Comparison of ENCODE assay signal across 19 cellular contexts in the genomic region with DNA sequence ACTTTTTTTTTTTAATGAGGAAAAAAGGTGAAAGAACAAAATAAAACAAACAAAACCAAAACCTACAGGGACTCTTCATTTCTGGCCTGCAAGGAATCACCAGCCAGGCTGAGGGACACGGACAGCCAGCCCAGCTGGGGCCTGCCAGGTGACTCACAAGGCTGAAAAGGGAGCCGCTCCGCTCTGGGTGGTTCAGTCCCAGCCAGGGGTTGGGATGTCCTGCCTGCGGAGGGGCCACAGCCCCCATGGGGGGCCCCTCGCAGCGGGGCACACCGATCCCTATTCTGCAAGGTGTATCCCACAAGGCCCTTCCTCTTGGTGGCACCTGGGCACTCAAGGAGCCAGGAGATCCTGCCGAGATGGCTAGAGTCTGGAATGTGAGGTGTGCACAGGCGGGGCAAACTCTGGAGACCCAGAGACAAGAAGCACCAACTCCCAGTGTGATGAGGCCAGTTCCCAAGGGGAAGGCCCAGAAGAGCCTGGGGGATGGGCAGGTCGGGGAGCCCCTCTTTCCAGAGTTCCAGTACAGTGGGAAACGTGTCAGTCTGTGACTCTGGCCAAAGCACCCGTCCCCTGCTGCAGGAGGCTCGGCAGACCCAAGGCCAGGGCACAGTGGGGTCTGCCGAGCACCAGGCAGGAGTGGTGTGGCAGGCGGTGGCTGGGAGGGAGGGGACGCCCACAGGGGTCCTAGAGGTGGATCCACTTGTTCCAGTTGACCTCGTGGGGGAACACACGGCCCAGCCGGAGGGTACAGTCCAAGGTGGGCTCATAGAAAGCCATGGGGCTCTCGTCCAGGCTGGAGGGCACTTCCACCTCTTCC. TPM values are rescaled to one million over a fixed set of nuclear protein-coding genes. Genes with fewer than 3 reads are reported as not detected.
DNase-seq lines count a peak whose midpoint lies in the region; ATAC-seq and TF ChIP-seq lines count a peak whose summit lies in the region.
"Had no signal": no experiment of that assay in that cellular context is flagged by ENCODE, and none has a peak within 500 bp of the region (broad histone marks: within the 10 kb centered on the region; RNA-seq: fewer than 3 reads in every experiment).

No MANE protein-coding gene starts in this region.

- no peaks in the 10 kb centered on the region for H3K9me3 ChIP-seq in mammary epithelial cell (replicated peaks; ENCODE audit: insufficient read depth, low read length)
- H3K9me3 ChIP-seq in breast epithelium: no peaks in the 10 kb centered on the region
- H3K9me3 ChIP-seq in gastrocnemius medialis: no peaks in the 10 kb centered on the region
- H3K9me3 ChIP-seq in colonic mucosa: no peaks in the 10 kb centered on the region
- H3K9me3 ChIP-seq: transverse colon had no signal

- POLR2A ChIA-PET in T-cell (lab: Charles Lee): no interaction called here

- intact Hi-C loops in mammary epithelial cell (cut with micrococcal nuclease): no loop called here
- intact Hi-C loops in breast epithelium (cut with DNase I; ENCODE audit: low total_unique reads): no loop called here
- intact Hi-C loops in gastrocnemius medialis (cut with DNase I; ENCODE audit: low total_unique reads): no loop called here
- intact Hi-C loops in colonic mucosa (cut with DNase I): no loop called here

- no peak for TF ChIP-seq POLR2A in breast epithelium (IDR thresholded peaks at IDR 0.05)
- TF ChIP-seq POLR2A in gastrocnemius medialis (IDR thresholded peaks at IDR 0.05): peak in 1 of 2 donors; percentile 48

- no peaks in the 10 kb centered on the region for H4K20me1 ChIP-seq in mammary epithelial cell (ENCODE audit: insufficient read depth, low read length)

- H3K9ac ChIP-seq in mammary epithelial cell (ENCODE audit: insufficient read depth, low read length) (no peak overlapping the region), colonic mucosa (ENCODE audit: low read depth in 2 of 2, low read length in 2 of 2) (no peak overlapping the region)

- WGBS in mammary epithelial cell (ENCODE audit: low coverage, missing lambda C conversion rate): 76% methylated on average over 16 of the region's 20 CpGs

- TSS peak; percentile 69 for BruUV-seq in mammary epithelial cell (replicated peaks; lab: Mats Ljungman, UMichigan)

- H3K4me1 ChIP-seq in mammary epithelial cell (ENCODE audit: insufficient read depth, low read length) (peaks cover 12% of the 10 kb centered on the region), breast epithelium (no peaks in the 10 kb centered on the region), gastrocnemius medialis (peaks cover 28 to 34% of the 10 kb centered on the region in 2 donors), colonic mucosa (no peaks in the 10 kb centered on the region)
- H3K4me1 ChIP-seq: transverse colon had no signal

- H3K4me3 ChIP-seq in mammary epithelial cell (replicated peaks in 1 of 3; ENCODE audit: insufficient read depth in 1 of 3, low read depth in 2 of 3, low read length in 3 of 3): no peak overlapping the region
- no peak overlapping the region for H3K4me3 ChIP-seq in breast epithelium
- H3K4me3 ChIP-seq in fibroblast of the aortic adventitia (ENCODE audit: low read depth, low read length): no peak overlapping the region
- no peak overlapping the region for H3K4me3 ChIP-seq in gastrocnemius medialis
- no peak overlapping the region for H3K4me3 ChIP-seq in colonic mucosa
- H3K4me3 ChIP-seq: hepatocyte, transverse colon had no signal

- no peaks in the 10 kb centered on the region for H3K79me2 ChIP-seq in mammary epithelial cell (ENCODE audit: insufficient read depth, low read length)
- H3K79me2 ChIP-seq: hepatocyte had no signal

- H3K4me1 Mint-ChIP-seq in T-cell: peaks cover 46 to 76% (median 68%) of the 10 kb centered on the region in 3 donors

- H3K27me3 ChIP-seq in mammary epithelial cell (ENCODE audit: insufficient read depth, low read length) (no peaks in the 10 kb centered on the region), breast epithelium (no peaks in the 10 kb centered on the region), gastrocnemius medialis (no peaks in the 10 kb centered on the region), colonic mucosa (no peaks in the 10 kb centered on the region)
- H3K27me3 ChIP-seq: hepatocyte, transverse colon had no signal

- H3K4me2 ChIP-seq in mammary epithelial cell (ENCODE audit: insufficient read depth, low read depth, low read length): no peak overlapping the region
- H3K4me2 ChIP-seq: hepatocyte had no signal

- ATAC-seq in T-cell (replicated peaks in 1 of 4): no peak
- peak; percentile 61 to 76 for ATAC-seq in gastrocnemius medialis
- ATAC-seq in GM19463 (IDR thresholded peaks at IDR 0.05; ENCODE audit: unreplicated experiment): no peak

- no peak overlapping the region for H2AFZ ChIP-seq in mammary epithelial cell (ENCODE audit: low read depth, low read length)
- H2AFZ ChIP-seq: hepatocyte had no signal

- in situ Hi-C loops in mammary epithelial cell (cut with MboI; ENCODE audit: low sequenced_read_pairs in 2 of 2): loop anchor here in 1 of 2 donors (25.0 kb wide), 1 partner anchor 224 kb away; no protein-coding TSS in a partner anchor
- in situ Hi-C loops in gastrocnemius medialis (cut with MboI; ENCODE audit: low sequenced_read_pairs in 4 of 4): no loop called here

- H3K4me3 Mint-ChIP-seq in T-cell: peak overlapping the region in 1 of 3 donors; percentile 47
- H3K4me3 Mint-ChIP-seq: stimulated activated naive CD8-positive, alpha-beta T cell treated with anti-CD3 and anti-CD28 coated beads, Interleukin-15, Interleukin-2, amounts not matched to agents 100 ng/mL and 50 ng/mL, for 24 hours had no signal

- no peaks in the 10 kb centered on the region for H3K27me3 Mint-ChIP-seq in T-cell
- H3K27me3 Mint-ChIP-seq: CD4-positive, CD25-positive, alpha-beta regulatory T cell; stimulated activated naive CD8-positive, alpha-beta T cell treated with anti-CD3 and anti-CD28 coated beads, Interleukin-15, Interleukin-2, amounts not matched to agents 100 ng/mL and 50 ng/mL, for 24 hours had no signal

- H3K27ac Mint-ChIP-seq in T-cell: peak overlapping the region; percentile 44 to 78
- H3K27ac Mint-ChIP-seq: stimulated activated naive CD8-positive, alpha-beta T cell treated with anti-CD3 and anti-CD28 coated beads, Interleukin-15, Interleukin-2, amounts not matched to agents 100 ng/mL and 50 ng/mL, for 24 hours had no signal

- dilution Hi-C loops in mammary epithelial cell (cut with HindIII; ENCODE audit: low sequenced_read_pairs): no loop called here

- no peak for TF ChIP-seq CTCF in mammary epithelial cell (conservative IDR thresholded peaks at IDR 0.05 in 1 of 2, IDR thresholded peaks at IDR 0.05 in 1 of 2; ENCODE audit: extremely low read depth in 1 of 2, insufficient read depth in 1 of 2, low read depth in 1 of 2, low read length in 2 of 2)
- no peak for TF ChIP-seq CTCF in breast epithelium (IDR thresholded peaks at IDR 0.05)
- TF ChIP-seq CTCF in fibroblast of the aortic adventitia (IDR thresholded peaks at IDR 0.05; ENCODE audit: insufficient read depth, low read length): no peak
- no peak for TF ChIP-seq CTCF in gastrocnemius medialis (IDR thresholded peaks at IDR 0.05 in 4 of 5, conservative IDR thresholded peaks at IDR 0.05 in 1 of 5)
- TF ChIP-seq CTCF in colonic mucosa (IDR thresholded peaks at IDR 0.05): no peak

- peaks cover 11% of the 10 kb centered on the region for H3K36me3 ChIP-seq in mammary epithelial cell (ENCODE audit: insufficient read depth, low read length)
- peaks cover 10% of the 10 kb centered on the region for H3K36me3 ChIP-seq in breast epithelium
- H3K36me3 ChIP-seq in gastrocnemius medialis: peaks cover 0 to 41% of the 10 kb centered on the region in 2 donors
- H3K36me3 ChIP-seq in colonic mucosa: no peaks in the 10 kb centered on the region

- H3K9me3 Mint-ChIP-seq in T-cell: no peaks in the 10 kb centered on the region
- H3K9me3 Mint-ChIP-seq: stimulated activated naive CD8-positive, alpha-beta T cell treated with anti-CD3 and anti-CD28 coated beads, Interleukin-15, Interleukin-2, amounts not matched to agents 100 ng/mL and 50 ng/mL, for 24 hours had no signal

- no peak for DNase-seq in mammary epithelial cell
- DNase-seq in breast epithelium (ENCODE audit: low spot score in 2 of 2): no peak
- DNase-seq in T-cell: no peak
- peak; percentile 21 for DNase-seq in fibroblast of the aortic adventitia (ENCODE audit: low read depth)
- peak; percentile 37 to 77 for DNase-seq in gastrocnemius medialis
- no peak for DNase-seq in colonic mucosa
- DNase-seq in NCI-H1417 treated with DMSO at 0.1 percent for 48 hours (lab: John Stamatoyannopoulos, UW): no peak
- DNase-seq: activated CD4-positive, alpha-beta T cell treated with anti-CD3 and anti-CD28 coated beads for 48 hours; activated naive CD4-positive, alpha-beta T cell treated with anti-CD3 and anti-CD28 coated beads, Interleukin-2, amount 50 U/mL, for 16 hours; CD4-positive, CD25-positive, alpha-beta regulatory T cell; DMS79 treated with DMSO at 0.1 percent for 48 hours; MM.1S; NCI-H1694; NCI-H2227 treated with DMSO at 0.1 percent for 48 hours; retina; transverse colon had no signal

- CTCF ChIA-PET in mammary epithelial cell (lab: Charles Lee; ENCODE audit: low non-redundant PET): no interaction called here
- CTCF ChIA-PET in T-cell (lab: Charles Lee): interaction anchor here in 1 of 2 donors (0.6 to 0.9 kb wide), 2 partner anchors 307 to 607 kb away, joined by 3 to 4 read pairs; no protein-coding TSS in a partner anchor

- peaks cover 19% of the 10 kb centered on the region for H3K36me3 Mint-ChIP-seq in T-cell

- H3K27ac ChIP-seq in mammary epithelial cell (ENCODE audit: insufficient read depth, low read depth, low read length) (no peak overlapping the region), breast epithelium (peak overlapping the region in 1 of 2 donors; percentile 38), gastrocnemius medialis (peak overlapping the region; percentile 59 to 82 (median 74)), colonic mucosa (no peak overlapping the region)
- H3K27ac ChIP-seq: hepatocyte, transverse colon had no signal

RNA-seq across cellular contexts. Expression of a gene that starts 58.9 kb away (rescaled TPM):
- total RNA-seq in mammary epithelial cell: under 1 TPM; 0.17 to 0.64 TPM
- 5.4 TPM for polyA plus RNA-seq in mammary epithelial cell
- polyA minus RNA-seq in mammary epithelial cell: 11.3 TPM
- total RNA-seq in breast epithelium: under 1 TPM in 2 of 3 donors, not detected in 1; 0.16 to 0.33 TPM
- 10 to 100 TPM; 35.6 to 44.3 (median 38.2) TPM for total RNA-seq in T-cell
- 0.54 TPM in 1 of 2 replicates, not detected in the other for total RNA-seq in fibroblast of the aortic adventitia (ENCODE audit: low replicate concordance)
- total RNA-seq in gastrocnemius medialis: under 1 TPM in 1 of 4 donors, not detected in 3; 0.15 TPM
- under 1 TPM; 0.56 to 0.91 TPM for total RNA-seq in colonic mucosa
- polyA plus RNA-seq: hepatocyte had no signal

Comparison
In these comparisons a context has a peak if more than half of its experiments do, and no peak if none do; other contexts are left out.
1. DNase-seq: peak in fibroblast of the aortic adventitia (single experiment) and gastrocnemius medialis (2 of 2); none in mammary epithelial cell (single experiment), breast epithelium (0 of 2), T-cell (0 of 34), colonic mucosa (single experiment) and NCI-H1417 treated with DMSO at 0.1 percent for 48 hours (single experiment).
2. H3K27ac ChIP-seq: peak in gastrocnemius medialis (4 of 4); none in mammary epithelial cell (single experiment) and colonic mucosa (single experiment).
3. ATAC-seq: peak in gastrocnemius medialis (2 of 2); none in T-cell (0 of 4) and GM19463 (single experiment).
4. RNA of a gene that starts 58.9 kb away (total RNA-seq): 35.6 to 44.3 TPM in T-cell; 0.56 to 0.91 TPM in colonic mucosa, 0.17 to 0.64 TPM in mammary epithelial cell, 0.54 TPM in fibroblast of the aortic adventitia, 0.16 to 0.33 TPM in breast epithelium and 0.15 TPM in gastrocnemius medialis; every median in the first group is over 10 times any median in the second.